In genomic region chr17:66654341-66654740, GRCh38 we compare ENCODE assay signal across 14 cellular contexts.
A peak's percentile ranks its signal among the peaks of the same experiment; 100 is the strongest.
DNase-seq lines count a peak whose midpoint lies in the region; ATAC-seq and TF ChIP-seq lines count a peak whose summit lies in the region.
"Had no signal": no experiment of that assay in that cellular context is flagged by ENCODE, and none has a peak within 500 bp of the region (broad histone marks: within the 10 kb centered on the region; RNA-seq: fewer than 3 reads in every experiment).

No MANE protein-coding gene starts in this region.

- TF ChIP-seq CTCF in osteoblast (IDR thresholded peaks at IDR 0.05; ENCODE audit: extremely low read depth, low read depth, low read length) (no peak), omental fat pad (IDR thresholded peaks at IDR 0.05) (no peak)

- H3K4me3 ChIP-seq in osteoblast (ENCODE audit: insufficient read depth, low read length) = no peak overlapping the region
- H3K4me3 ChIP-seq: skin epidermis had no signal

- H3K79me2 ChIP-seq in osteoblast (ENCODE audit: insufficient read depth, low read length) = no peaks in the 10 kb centered on the region

- no peak overlapping the region for H3K27ac ChIP-seq in osteoblast (ENCODE audit: low read depth, low read length)

- peaks cover 14% of the 10 kb centered on the region for H3K4me1 ChIP-seq in osteoblast (ENCODE audit: insufficient read depth, low read length)

- H3K4me2 ChIP-seq in osteoblast (ENCODE audit: insufficient read depth, low read length) = no peak overlapping the region

- ATAC-seq in SK-N-SH treated with all-trans-retinoic acid at 6 μM for 48 hours (peak; percentile 34; the same call in 2 of the 3 replicates), omental fat pad (ENCODE audit: low FRiP score) (no peak), HG03342 (IDR thresholded peaks at IDR 0.05; ENCODE audit: unreplicated experiment) (no peak), HG03460 (IDR thresholded peaks at IDR 0.05; ENCODE audit: unreplicated experiment) (no peak)
- ATAC-seq: natural killer cell had no signal

- H3K9me3 ChIP-seq in osteoblast (ENCODE audit: low read depth, low read length) = no peaks in the 10 kb centered on the region

- no peak overlapping the region for H2AFZ ChIP-seq in osteoblast (ENCODE audit: low read length)

- DNase-seq in EH (ENCODE audit: low read depth) (peak; percentile 48), fibroblast of peridontal ligament (ENCODE audit: extremely low read depth) (peak; percentile 73), osteoblast (ENCODE audit: insufficient read length, low spot score, missing footprints) (peak; percentile 62), omental fat pad (ENCODE audit: low spot score) (no peak)
- no peak for DNase-seq in stimulated activated CD4-positive, alpha-beta T cell treated with anti-CD3 and anti-CD28 coated beads, Interleukin-1b, Interleukin-23, amount 100 ng/mL, for 48 hours
- DNase-seq: activated naive CD4-positive, alpha-beta T cell treated with anti-CD3 and anti-CD28 coated beads, Interleukin-2, amount 50 U/mL, for 16 hours; cerebellar nuclear complex; MV-4-11; natural killer cell had no signal

- no peaks in the 10 kb centered on the region for H3K27me3 ChIP-seq in osteoblast (ENCODE audit: insufficient read depth, low read length)
- H3K27me3 ChIP-seq: foreskin keratinocyte had no signal

- peaks cover 21% of the 10 kb centered on the region for H4K20me1 ChIP-seq in osteoblast (ENCODE audit: insufficient read depth, low read length)

- H3K36me3 ChIP-seq in osteoblast (ENCODE audit: insufficient read depth, low read length) = peaks cover 4% of the 10 kb centered on the region

TF ChIP-seq in SK-N-SH treated with all-trans-retinoic acid at 6 μM for 48 hours, 23 proteins besides CTCF, POLR2A, EP300 and RAD21:
- TF ChIP-seq TSHZ2 (CRISPR knock-in tag; IDR thresholded peaks at IDR 0.05) = 0 out of 2 replicates have a peak, but pooled peaks have one; percentile 27
- no peak for TF ChIP-seq ARNTL (CRISPR knock-in tag; IDR thresholded peaks at IDR 0.05; ENCODE audit: borderline replicate concordance, low read depth)

Comparison
In these comparisons a context has a peak if more than half of its experiments do, and no peak if none do; other contexts are left out.
1. DNase-seq: peak in EH (single experiment), fibroblast of peridontal ligament (single experiment) and osteoblast (single experiment); none in omental fat pad (single experiment) and stimulated activated CD4-positive, alpha-beta T cell treated with anti-CD3 and anti-CD28 coated beads, Interleukin-1b, Interleukin-23, amount 100 ng/mL, for 48 hours (single experiment).